In genomic region chr12:3681595-3681921, GRCh38 we compare ENCODE assay signal across 18 cellular contexts.
"Had no signal": no experiment of that assay in that cellular context is flagged by ENCODE, and none has a peak within 500 bp of the region (broad histone marks: within the 10 kb centered on the region; RNA-seq: fewer than 3 reads in every experiment).

No MANE protein-coding gene starts in this region.

- H3K27ac ChIP-seq: adrenal gland, pancreas, skin epidermis, uterus had no signal

- H3K36me3 ChIP-seq: adrenal gland, pancreas, prostate gland, uterus had no signal

- DNase-seq: activated CD4-positive, alpha-beta T cell treated with anti-CD3 and anti-CD28 coated beads for 36 hours; activated CD4-positive, CD25-positive, alpha-beta regulatory T cell; activated effector memory CD4-positive, alpha-beta T cell treated with anti-CD3 and anti-CD28 coated beads, Interleukin-2, amount 50 U/mL, for 16 hours; activated naive CD4-positive, alpha-beta T cell treated with anti-CD3 and anti-CD28 coated beads for 36 hours; activated naive CD8-positive, alpha-beta T cell treated with anti-CD3 and anti-CD28 coated beads for 36 hours; activated T-cell treated with anti-CD3 and anti-CD28 coated beads, Interleukin-2, amount 50 U/mL, for 1 hour; aorta; central memory CD4-positive, alpha-beta T cell; endodermal cell; naive thymus-derived CD4-positive, alpha-beta T cell; stimulated activated CD4-positive, alpha-beta T cell treated with anti-CD3 and anti-CD28 coated beads, Interleukin-12 subunit alpha, Interleukin-12 subunit beta, amount 100 ng/mL, for 4 hours; stimulated activated CD4-positive, alpha-beta T cell treated with anti-CD3 and anti-CD28 coated beads, Interleukin-4, amount 100 ng/mL, for 1 hour; stimulated activated naive CD8-positive, alpha-beta T cell treated with anti-CD3 and anti-CD28 coated beads, Interleukin-15, amount 100 ng/mL, for 72 hours had no signal

- H3K9me3 ChIP-seq: adrenal gland, pancreas, prostate gland, uterus had no signal

- H3K4me3 ChIP-seq: adrenal gland, pancreas, prostate gland, skin epidermis, uterus had no signal

- H3K27me3 ChIP-seq: adrenal gland, pancreas, uterus had no signal
